16 cellular contexts compared by ENCODE assay signal in genomic region chr16:67783353-67783725, GRCh38.
"Had no signal": no experiment of that assay in that cellular context is flagged by ENCODE, and none has a peak within 500 bp of the region (broad histone marks: within the 10 kb centered on the region; RNA-seq: fewer than 3 reads in every experiment).

No MANE protein-coding gene starts in this region.

- H3K9me3 ChIP-seq: ascending aorta, neutrophil had no signal

- H2AFZ ChIP-seq: parathyroid adenoma had no signal

- ATAC-seq: activated T-cell treated with anti-CD3 and anti-CD28 coated beads, Interleukin-2, amount 50 U/mL, for 4 hours; left ventricle myocardium superior; sciatic nerve; stimulated activated naive B cell treated with anti-CD40 and anti-IgM and Interleukin-4, amounts not matched to agents 10 μg/mL and 1 μg/mL and 100 μg/mL, for 72 hours had no signal

- H3K4me1 ChIP-seq: ascending aorta, parathyroid adenoma had no signal

- FAIRE-seq: endometrium had no signal

- H3K27me3 ChIP-seq: ascending aorta, neutrophil had no signal

- H3K27ac ChIP-seq: ascending aorta, coronary artery, neutrophil, parathyroid adenoma had no signal

- H3K4me2 ChIP-seq: smooth muscle cell had no signal

- DNase-seq: activated CD4-positive, alpha-beta T cell treated with anti-CD3 and anti-CD28 coated beads, Interleukin-2, amount 50 U/mL, for 1 hour; activated CD4-positive, CD25-positive, alpha-beta regulatory T cell treated with anti-CD3 and anti-CD28 coated beads, Interleukin-2, amount 50 U/mL, for 72 hours; activated CD8-positive, alpha-beta memory T cell treated with anti-CD3 and anti-CD28 coated beads, Interleukin-2, amount 50 U/mL, for 4 hours; activated T-cell treated with anti-CD3 and anti-CD28 coated beads, Interleukin-2, amount 50 U/mL, for 4 hours; erythroblast; foreskin melanocyte; left ventricle myocardium superior; stimulated activated CD4-positive, alpha-beta T cell treated with anti-CD3 and anti-CD28 coated beads, Interleukin-4, amount 100 ng/mL, for 4 hours; stimulated activated naive B cell treated with anti-CD40 and anti-IgM and Interleukin-4, amounts not matched to agents 10 μg/mL and 1 μg/mL and 100 μg/mL, for 72 hours had no signal

- H3K9ac ChIP-seq: parathyroid adenoma had no signal

- H3K4me3 ChIP-seq: ascending aorta, coronary artery, smooth muscle cell had no signal
